ENCODE assay signal across 8 cellular contexts in the genomic region with DNA sequence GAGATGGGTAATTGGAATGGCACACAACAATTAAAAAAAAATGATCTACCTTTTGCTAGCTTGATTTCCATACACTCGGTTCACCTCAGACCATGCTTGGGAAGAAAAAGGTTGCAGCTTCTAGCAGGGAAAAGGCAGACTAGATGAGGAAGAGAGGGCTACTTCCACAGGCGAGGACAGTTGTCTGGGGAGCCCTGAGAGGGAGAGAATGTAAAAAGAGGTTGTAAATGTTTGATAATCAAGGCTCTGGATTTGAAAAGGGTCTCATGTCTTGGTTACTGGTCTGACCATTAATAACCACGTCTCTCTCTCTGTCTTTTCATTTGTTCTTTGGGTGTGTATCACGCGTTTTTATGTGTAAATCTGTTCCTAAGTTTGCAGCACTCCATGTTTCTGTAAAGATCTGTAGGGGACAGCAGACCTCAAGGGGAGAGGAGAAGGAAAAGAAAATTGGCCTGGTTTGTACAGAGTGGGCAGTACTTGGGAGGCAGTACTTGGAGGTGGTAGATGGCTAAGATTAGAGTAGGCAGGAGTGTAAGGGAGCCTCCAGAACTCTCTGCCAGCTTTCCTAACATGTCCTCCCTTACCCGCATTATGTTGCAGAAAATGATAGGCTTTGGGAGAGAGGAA. TPM values are rescaled to one million over a fixed set of nuclear protein-coding genes. Genes with fewer than 3 reads are reported as not detected.
DNase-seq lines count a peak whose midpoint lies in the region; ATAC-seq and TF ChIP-seq lines count a peak whose summit lies in the region.

No MANE protein-coding gene starts in this region.

- TF ChIP-seq CTCF in AG04449 (IDR thresholded peaks at IDR 0.05; ENCODE audit: insufficient read depth, low read length, missing control alignments): no peak
- TF ChIP-seq CTCF in retinal pigment epithelial cell (conservative IDR thresholded peaks at IDR 0.05; ENCODE audit: low read depth, low read length): peak; percentile 14

- H3K9me3 ChIP-seq in right cardiac atrium (ENCODE audit: control insufficient read depth, low read length): no peaks in the 10 kb centered on the region

- H3K27ac ChIP-seq in right cardiac atrium (ENCODE audit: low read length): peak overlapping the region; percentile 91

- CTCF ChIA-PET in AG04449 (lab: Yijun Ruan, JAX): interaction anchor here (0.9 kb wide), 1 partner anchor 9 kb away, joined by 3 read pairs; no protein-coding TSS in a partner anchor

- H3K4me3 ChIP-seq in AG04449 (ENCODE audit: low read depth, low read length): peak overlapping the region; percentile 75
- peak overlapping the region; percentile 95 for H3K4me3 ChIP-seq in right cardiac atrium (ENCODE audit: low read length)
- H3K4me3 ChIP-seq in retinal pigment epithelial cell (ENCODE audit: low read length): peak overlapping the region; percentile 87

- WGBS in right cardiac atrium: 3% methylated on average over 6 of the region's 6 CpGs

- intact Hi-C loops in right cardiac atrium (cut with DNase I): no loop called here

- POLR2A ChIA-PET in AG04449 (lab: Yijun Ruan, JAX): no interaction called here

- DNase-seq in AG04449 (ENCODE audit: low read depth, low spot score) (no peak), right cardiac atrium (no peak), retinal pigment epithelial cell (ENCODE audit: low read depth) (peak; percentile 8), germinal center (ENCODE audit: low spot score) (no peak), kidney glomerular epithelial cell (lab: John Stamatoyannopoulos, UW) (no peak)
- DNase-seq in activated naive CD4-positive, alpha-beta T cell treated with anti-CD3 and anti-CD28 coated beads, Interleukin-2, amount 50 U/mL, for 72 hours (ENCODE audit: low spot score in 2 of 2): no peak

- no peaks in the 10 kb centered on the region for H3K4me1 ChIP-seq in right cardiac atrium (ENCODE audit: control insufficient read depth, insufficient read depth, low read length)

- no peaks in the 10 kb centered on the region for H3K9me3 Mint-ChIP-seq in activated naive CD4-positive, alpha-beta T cell treated with anti-CD3 and anti-CD28 coated beads, Interleukin-2, amount 50 U/mL, for 72 hours

- H3K27me3 ChIP-seq in right cardiac atrium (ENCODE audit: control insufficient read depth, insufficient read depth): no peaks in the 10 kb centered on the region

- H3K36me3 Mint-ChIP-seq in activated naive CD4-positive, alpha-beta T cell treated with anti-CD3 and anti-CD28 coated beads, Interleukin-2, amount 50 U/mL, for 72 hours: peaks cover 9 to 21% of the 10 kb centered on the region in 2 donors

- peak overlapping the region; percentile 97 to 98 for H3K27ac Mint-ChIP-seq in activated naive CD4-positive, alpha-beta T cell treated with anti-CD3 and anti-CD28 coated beads, Interleukin-2, amount 50 U/mL, for 72 hours

- peak; percentile 12 for ATAC-seq in GM18907 (IDR thresholded peaks at IDR 0.05; ENCODE audit: unreplicated experiment)
- peak; percentile 7 for ATAC-seq in HG03460 (IDR thresholded peaks at IDR 0.05; ENCODE audit: unreplicated experiment)
- ATAC-seq in activated naive CD4-positive, alpha-beta T cell treated with anti-CD3 and anti-CD28 coated beads, Interleukin-2, amount 50 U/mL, for 72 hours: peak; percentile 5 to 25
- ATAC-seq in right cardiac atrium: peak; percentile 19 to 42

RNA-seq across cellular contexts. Expression of gene ARMCX5, which starts 0.8 kb away (rescaled TPM):
- 1 to 10 TPM; 6.1 to 8.1 TPM for total RNA-seq in activated naive CD4-positive, alpha-beta T cell treated with anti-CD3 and anti-CD28 coated beads, Interleukin-2, amount 50 U/mL, for 72 hours
- total RNA-seq in right cardiac atrium: 10 to 100 TPM in 1 of 4 donors, 1 to 10 TPM in 3; 6.7 to 11.0 (median 8.1) TPM
- polyA plus RNA-seq in right cardiac atrium: 4.2 TPM

RNA-seq across cellular contexts. Expression of gene GPRASP1, which starts 51.2 kb away (rescaled TPM):
- total RNA-seq in activated naive CD4-positive, alpha-beta T cell treated with anti-CD3 and anti-CD28 coated beads, Interleukin-2, amount 50 U/mL, for 72 hours: 1 to 10 TPM; 1.7 to 3.3 TPM
- 10 to 100 TPM; 18.0 to 29.8 (median 21.5) TPM for total RNA-seq in right cardiac atrium
- polyA plus RNA-seq in right cardiac atrium: 9.9 TPM

Comparison
In these comparisons a context has a peak if more than half of its experiments do, and no peak if none do; other contexts are left out.
1. RNA of gene GPRASP1, which starts 51.2 kb away (total RNA-seq): 18.0 to 29.8 TPM in right cardiac atrium; 1.7 to 3.3 TPM in activated naive CD4-positive, alpha-beta T cell treated with anti-CD3 and anti-CD28 coated beads, Interleukin-2, amount 50 U/mL, for 72 hours; every median in the first group is over 4 times any median in the second.
2. Peak in every context shown above with its lines, with median percentiles within 50 percentile points of each other: H3K4me3 ChIP-seq and ATAC-seq.